9 cellular contexts compared by ENCODE assay signal in the genomic region with DNA sequence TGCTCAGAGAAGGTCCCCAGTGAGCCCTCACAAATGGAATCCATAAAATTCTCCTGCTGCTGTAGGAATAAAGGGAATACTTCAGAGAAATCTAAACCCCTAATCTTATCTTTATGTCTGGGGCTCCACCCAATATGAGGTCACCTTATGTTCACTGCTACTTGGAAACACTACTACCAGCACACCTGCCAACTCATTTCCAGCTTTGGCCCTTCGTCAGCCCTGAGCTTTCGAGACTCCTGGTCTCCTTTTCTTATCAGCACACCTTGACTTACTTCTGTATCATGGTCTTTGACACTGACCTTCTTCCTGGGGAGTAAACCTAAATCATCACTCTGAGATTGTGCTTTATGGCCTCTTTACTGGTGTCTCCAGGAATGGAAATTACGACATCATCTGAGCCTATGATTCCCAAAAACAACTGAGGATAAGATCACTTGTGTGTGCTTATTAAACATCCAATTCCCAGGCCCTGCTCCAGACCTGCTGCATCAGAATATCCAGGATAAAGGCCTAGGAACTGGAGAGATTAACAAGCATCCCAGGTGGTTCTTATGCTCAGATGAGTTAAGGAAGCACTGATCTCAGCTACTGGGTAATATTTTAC.
"Had no signal": no experiment of that assay in that cellular context is flagged by ENCODE, and none has a peak within 500 bp of the region (broad histone marks: within the 10 kb centered on the region; RNA-seq: fewer than 3 reads in every experiment).

No MANE protein-coding gene starts in this region.

- H3K27me3 ChIP-seq: ascending aorta, gastroesophageal sphincter, neural progenitor cell, ovary, tibial artery had no signal

- H3K36me3 ChIP-seq: ascending aorta, gastroesophageal sphincter, neural progenitor cell, ovary, tibial artery had no signal

- DNase-seq: activated CD4-positive, alpha-beta T cell treated with anti-CD3 and anti-CD28 coated beads, Interleukin-2, amount 50 U/mL, for 1 hour; activated T-cell treated with anti-CD3 and anti-CD28 coated beads, Interleukin-2, amount 50 U/mL, for 72 hours; kidney glomerular epithelial cell; ovary; T-helper 2 cell; tibial artery had no signal

- ATAC-seq: gastroesophageal sphincter had no signal

- H3K4me1 ChIP-seq: gastroesophageal sphincter had no signal

- H3K27ac ChIP-seq: ascending aorta, gastroesophageal sphincter, neural progenitor cell, ovary, tibial artery had no signal

- H3K4me2 ChIP-seq: neural progenitor cell had no signal

- H2AFZ ChIP-seq: neural progenitor cell had no signal

- H3K9ac ChIP-seq: neural progenitor cell had no signal

- H3K4me3 ChIP-seq: ascending aorta, gastroesophageal sphincter, neural progenitor cell, ovary, tibial artery had no signal

- H3K9me3 ChIP-seq: ascending aorta, gastroesophageal sphincter, ovary, tibial artery had no signal
